8 cellular contexts compared by ENCODE assay signal in genomic region chr1:209827384-209828261, GRCh38. TPM values are rescaled to one million over a fixed set of nuclear protein-coding genes. Genes with fewer than 3 reads are reported as not detected.
DNase-seq lines count a peak whose midpoint lies in the region; ATAC-seq and TF ChIP-seq lines count a peak whose summit lies in the region.

Gene UTP25 (plus strand): TSS chr1:209827972. CDS start chr1:209828064, 92 bp downstream.

- peaks cover 30 to 58% (median 40%) of the 10 kb centered on the region in 4 donors for H3K4me1 Mint-ChIP-seq in CD4-positive, CD25-positive, alpha-beta regulatory T cell

- TF ChIP-seq CTCF in liver (IDR thresholded peaks at IDR 0.05; ENCODE audit: low read depth, low read length, missing input control) = peak; percentile 67

- H3K9ac ChIP-seq in liver (ENCODE audit: low read depth in 1 of 2, low read length in 2 of 2) = peak within 1 kb of the TSS; percentile 35 to 72

- H3K9me3 Mint-ChIP-seq in CD4-positive, CD25-positive, alpha-beta regulatory T cell = no peaks in the 10 kb centered on the region

- H3K27ac Mint-ChIP-seq in CD4-positive, CD25-positive, alpha-beta regulatory T cell = peak within 1 kb of the TSS; percentile 95 to 97 (median 96)

- TF ChIP-seq RAD21 in liver (IDR thresholded peaks at IDR 0.05) = peak; percentile 51 to 68

- peak within 1 kb of the TSS; percentile 93 for H3K4me3 ChIP-seq in CD4-positive, CD25-positive, alpha-beta regulatory T cell (ENCODE audit: low read depth, low read length)
- H3K4me3 ChIP-seq in liver (ENCODE audit: low read depth in 1 of 3, low read length in 3 of 3) = peak within 1 kb of the TSS; percentile 64 to 85 (median 77)

- no peaks in the 10 kb centered on the region for H3K9me3 ChIP-seq in CD4-positive, CD25-positive, alpha-beta regulatory T cell (ENCODE audit: control insufficient read depth in 2 of 2, low read length in 2 of 2)
- H3K9me3 ChIP-seq in liver (ENCODE audit: control insufficient read depth in 4 of 4, low read length in 3 of 4) = no peaks in the 10 kb centered on the region

- H3K27me3 ChIP-seq in CD4-positive, CD25-positive, alpha-beta regulatory T cell (ENCODE audit: control insufficient read depth, insufficient read depth, low read length) = peaks cover 7% of the 10 kb centered on the region
- H3K27me3 ChIP-seq in liver (ENCODE audit: control insufficient read depth in 4 of 4, insufficient read depth in 4 of 4, low read length in 3 of 4) = no peaks in the 10 kb centered on the region

- ATAC-seq in CD4-positive, CD25-positive, alpha-beta regulatory T cell (ENCODE audit: low read depth in 2 of 2) = peak; percentile 95
- ATAC-seq in GM19395 (IDR thresholded peaks at IDR 0.05; ENCODE audit: unreplicated experiment) (peak; percentile 92), HG03565 (IDR thresholded peaks at IDR 0.05; ENCODE audit: unreplicated experiment) (peak; percentile 88)

- 15% methylated on average over 51 of the region's 51 CpGs for WGBS in liver

- peaks cover 15% of the 10 kb centered on the region for H3K36me3 Mint-ChIP-seq in CD4-positive, CD25-positive, alpha-beta regulatory T cell

- peaks cover 18% of the 10 kb centered on the region for H3K4me1 ChIP-seq in CD4-positive, CD25-positive, alpha-beta regulatory T cell (ENCODE audit: control insufficient read depth, insufficient read depth, low read length, poor library complexity, severe bottlenecking)
- H3K4me1 ChIP-seq in liver (ENCODE audit: control insufficient read depth in 4 of 4, insufficient read depth in 4 of 4, low read length in 3 of 4) = peaks cover 0 to 11% (median 9%) of the 10 kb centered on the region in 4 donors

- peak within 1 kb of the TSS; percentile 79 for H3K27ac ChIP-seq in CD4-positive, CD25-positive, alpha-beta regulatory T cell (ENCODE audit: insufficient read depth, low read length, poor library complexity, severe bottlenecking)
- H3K27ac ChIP-seq in liver (ENCODE audit: low read depth in 1 of 2, low read length in 2 of 2) = peak within 1 kb of the TSS; percentile 53 to 71

- peak; percentile 87 to 98 (median 93) for DNase-seq in CD4-positive, CD25-positive, alpha-beta regulatory T cell
- DNase-seq in NCI-H748 treated with DMSO at 0.1 percent for 48 hours (lab: John Stamatoyannopoulos, UW) (peak; percentile 73), dermis microvascular lymphatic vessel endothelial cell (ENCODE audit: low read depth in 2 of 2) (peak; percentile 97 to 98)
- DNase-seq in activated CD4-positive, alpha-beta T cell treated with anti-CD3 and anti-CD28 coated beads, Interleukin-2, amount 50 U/mL, for 24 hours (ENCODE audit: low read depth in 1 of 2, low spot score in 1 of 2) = peak; percentile 78 to 91
- peak; percentile 94 for DNase-seq in stimulated activated CD4-positive, alpha-beta T cell treated with anti-CD3 and anti-CD28 coated beads, Interleukin-4, amount 100 ng/mL, for 24 hours

- peaks cover 24% of the 10 kb centered on the region for H3K27me3 Mint-ChIP-seq in CD4-positive, CD25-positive, alpha-beta regulatory T cell

- H3K36me3 ChIP-seq in CD4-positive, CD25-positive, alpha-beta regulatory T cell (ENCODE audit: control insufficient read depth, insufficient read depth, low read length) = peaks cover 19% of the 10 kb centered on the region
- H3K36me3 ChIP-seq in liver (ENCODE audit: control insufficient read depth in 4 of 4, insufficient read depth in 3 of 4, low read depth in 1 of 4, low read length in 3 of 4) = peaks cover 1 to 17% (median 13%) of the 10 kb centered on the region in 4 donors

- peak within 1 kb of the TSS; percentile 94 to 96 (median 96) for H3K4me3 Mint-ChIP-seq in CD4-positive, CD25-positive, alpha-beta regulatory T cell

TF ChIP-seq in liver, 16 proteins besides CTCF, POLR2A, EP300 and RAD21:
- TF ChIP-seq JUND (IDR thresholded peaks at IDR 0.05) (peak; percentile 14 to 38), REST (IDR thresholded peaks at IDR 0.05) (peak; percentile 74), YY1 (IDR thresholded peaks at IDR 0.05) (peak; percentile 81), HNF4G (IDR thresholded peaks at IDR 0.05) (no peak), RXRA (IDR thresholded peaks at IDR 0.05) (peak; percentile 24 to 61), FOXA1 (IDR thresholded peaks at IDR 0.05) (no peak), SP1 (IDR thresholded peaks at IDR 0.05) (peak; percentile 69), NR2F2 (IDR thresholded peaks at IDR 0.05) (peak; percentile 14), EGR1 (IDR thresholded peaks at IDR 0.05; ENCODE audit: low read depth in 2 of 2) (peak in 1 of 2 donors; percentile 50), MAX (IDR thresholded peaks at IDR 0.05) (peak; percentile 100), HNF4A (conservative IDR thresholded peaks at IDR 0.05) (peak; percentile 30 to 46), FOXA2 (IDR thresholded peaks at IDR 0.05) (peak; percentile 31), TAF1 (conservative IDR thresholded peaks at IDR 0.05) (peak; percentile 94), ATF3 (IDR thresholded peaks at IDR 0.05) (no peak), ZBTB33 (IDR thresholded peaks at IDR 0.05) (peak; percentile 96), GABPA (IDR thresholded peaks at IDR 0.05 in 1 of 2, conservative IDR thresholded peaks at IDR 0.05 in 1 of 2) (peak; percentile 89 to 98)

RNA-seq across cellular contexts. Expression of gene UTP25, which starts in this region (rescaled TPM):
- total RNA-seq in CD4-positive, CD25-positive, alpha-beta regulatory T cell = 7.4 TPM
- 1 to 10 TPM; 2.4 to 4.3 (median 3.1) TPM for polyA plus RNA-seq in CD4-positive, CD25-positive, alpha-beta regulatory T cell
- total RNA-seq in dermis microvascular lymphatic vessel endothelial cell (4.0 and 5.3 TPM in 2 replicates), liver (1 to 10 TPM; 2.4 to 7.7 TPM)
- polyA plus RNA-seq in liver = 1 to 10 TPM; 2.8 to 3.3 TPM

Comparison
In these comparisons a context has a peak if more than half of its experiments do, and no peak if none do; other contexts are left out.
1. Peak in every context shown above with its lines: DNase-seq, ATAC-seq, H3K4me3 ChIP-seq and H3K27ac ChIP-seq.